1 cellular context compared by ENCODE assay signal in genomic region chr21:14120091-14120734, GRCh38.
TF ChIP-seq lines count a peak whose summit lies in the region.

No MANE protein-coding gene starts in this region.

TF ChIP-seq in GM12878, 131 proteins besides CTCF, POLR2A, EP300 and RAD21 (continued from another document):
- TF ChIP-seq ZBTB4 (CRISPR knock-in tag; IDR thresholded peaks at IDR 0.05): no peak
- no peak for TF ChIP-seq EED (IDR thresholded peaks at IDR 0.05; ENCODE audit: low read depth)
- TF ChIP-seq SMC3 (IDR thresholded peaks at IDR 0.05; ENCODE audit: borderline replicate concordance, low read length): peak; percentile 68
- 0 out of 2 replicates have a peak, but pooled peaks have one; percentile 29 for TF ChIP-seq YY1 (IDR thresholded peaks at IDR 0.05; ENCODE audit: low read depth, low read length)
- no peak for TF ChIP-seq HDGF (IDR thresholded peaks at IDR 0.05)
- no peak for TF ChIP-seq TCF12 (IDR thresholded peaks at IDR 0.05; ENCODE audit: low read depth, low read length)
